ENCODE assay signal across 21 cellular contexts in the genomic region with DNA sequence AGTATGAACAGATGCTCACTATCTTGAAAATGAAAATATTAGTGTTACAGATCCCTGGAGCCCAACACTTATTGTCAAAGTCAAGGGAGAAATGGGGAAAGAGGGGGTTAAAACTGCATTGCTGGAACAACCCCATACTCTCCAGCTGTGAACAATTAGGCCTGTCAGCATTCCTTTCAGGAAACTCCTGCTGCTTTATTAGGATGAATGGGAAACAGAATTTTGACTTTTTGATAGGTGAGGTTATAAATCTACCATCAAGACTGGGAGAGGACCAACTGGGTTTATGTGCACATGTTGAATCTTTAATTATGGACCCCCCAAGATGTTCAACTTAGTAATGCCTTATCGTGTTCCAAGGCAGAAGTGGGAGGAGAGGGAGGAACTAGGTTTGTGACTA.
DNase-seq lines count a peak whose midpoint lies in the region; ATAC-seq and TF ChIP-seq lines count a peak whose summit lies in the region.
"Had no signal": no experiment of that assay in that cellular context is flagged by ENCODE, and none has a peak within 500 bp of the region (broad histone marks: within the 10 kb centered on the region; RNA-seq: fewer than 3 reads in every experiment).

No MANE protein-coding gene starts in this region.

- H3K27me3 ChIP-seq in PC-3 (ENCODE audit: low read length), result peaks cover 12% of the 10 kb centered on the region
- no peaks in the 10 kb centered on the region for H3K27me3 ChIP-seq in SK-N-SH (ENCODE audit: insufficient read depth)
- H3K27me3 ChIP-seq: SJSA1 had no signal

- ATAC-seq in PC-3, result peak; percentile 13; the same call in 1 of the 2 replicates
- no peak for ATAC-seq in HG02852 (IDR thresholded peaks at IDR 0.05; ENCODE audit: unreplicated experiment)
- ATAC-seq: A549, GM12878 had no signal

- no peaks in the 10 kb centered on the region for H3K9me3 Mint-ChIP-seq in nephron

- POLR2A ChIA-PET in PC-3 (lab: Charles Lee; ENCODE audit: unreplicated experiment) (no interaction called here), SK-N-SH (lab: Yijun Ruan, JAX) (no interaction called here)

- H3F3A ChIP-seq in PC-3 (ENCODE audit: low read length, unreplicated experiment) (no peaks in the 10 kb centered on the region), SK-N-SH (replicated peaks; ENCODE audit: insufficient read depth) (no peaks in the 10 kb centered on the region)

- peak; percentile 13 for DNase-seq in Daoy (ENCODE audit: low read depth)
- no peak for DNase-seq in PC-3
- peak; percentile 17 for DNase-seq in fibroblast of mammary gland (ENCODE audit: low read depth)
- no peak for DNase-seq in SK-N-SH
- DNase-seq in activated naive CD4-positive, alpha-beta T cell treated with Interleukin-2 at 50 U/mL for 16 hours, result no peak
- DNase-seq in SW480 (ENCODE audit: low spot score), result no peak
- DNase-seq: C1 segment of cervical spinal cord, DND-41, GDM1, H7, KG1, NCI-H1436, NCI-H2029, NCI-H2171, NCI-H446, PC-9 had no signal

- TF ChIP-seq EP300 in SK-N-SH (IDR thresholded peaks at IDR 0.05; ENCODE audit: borderline replicate concordance in 1 of 2, low read depth in 1 of 2, low read length in 1 of 2), result no peak

- H3K27ac Mint-ChIP-seq in nephron, result peak overlapping the region; percentile 72 to 77 (median 74)

- H3K9me3 ChIP-seq in PC-3 (ENCODE audit: low read length) (no peaks in the 10 kb centered on the region), SK-N-SH (no peaks in the 10 kb centered on the region)
- H3K9me3 ChIP-seq: A549, SJSA1 had no signal

- H3K9me2 ChIP-seq in PC-3 (replicated peaks; ENCODE audit: low read length) (no peaks in the 10 kb centered on the region), SK-N-SH (no peaks in the 10 kb centered on the region)

- H3K9ac ChIP-seq in PC-3 (ENCODE audit: low read length) (no peak overlapping the region), SK-N-SH (no peak overlapping the region)

- H3K27ac ChIP-seq in PC-3 (ENCODE audit: low read length) (no peak overlapping the region), SK-N-SH (ENCODE audit: low read depth in 2 of 2, low read length in 1 of 2) (no peak overlapping the region)
- H3K27ac ChIP-seq: A549, PC-9, SJSA1 had no signal

- peaks cover 33% of the 10 kb centered on the region for H3K4me1 Mint-ChIP-seq in nephron

- CTCF ChIA-PET in PC-3 (lab: Charles Lee) (no interaction called here), SK-N-SH (lab: Yijun Ruan, JAX) (no interaction called here)

- H3K4me3 ChIP-seq in PC-3 (ENCODE audit: low read length) (no peak overlapping the region), fibroblast of mammary gland (ENCODE audit: control insufficient read depth, low read depth, low read length) (no peak overlapping the region), SK-N-SH (ENCODE audit: low read depth in 2 of 2, low read length in 1 of 2) (no peak overlapping the region)
- H3K4me3 ChIP-seq: A549, GM12878, PC-9, SJSA1 had no signal

- H3K36me3 Mint-ChIP-seq in nephron (ENCODE audit: low read depth), result no peaks in the 10 kb centered on the region

- H4K20me1 ChIP-seq in PC-3 (ENCODE audit: low read length), result no peaks in the 10 kb centered on the region
- H4K20me1 ChIP-seq in SK-N-SH (ENCODE audit: insufficient read depth), result no peaks in the 10 kb centered on the region

- 4% methylated on average over 1 of the region's 1 CpG for WGBS in SK-N-SH (ENCODE audit: low lambda C conversion rate)

- H3K4me1 ChIP-seq in PC-3 (ENCODE audit: insufficient read depth, low read length) (no peaks in the 10 kb centered on the region), SK-N-SH (ENCODE audit: control insufficient read depth in 1 of 2, insufficient read depth in 2 of 2, low read depth in 1 of 2, low read length in 1 of 2) (no peaks in the 10 kb centered on the region; a peak in 2 of 4 replicates)
- H3K4me1 ChIP-seq: A549, SJSA1 had no signal

- H3K4me2 ChIP-seq in PC-3 (ENCODE audit: low read length) (no peak overlapping the region), SK-N-SH (no peak overlapping the region)
- H3K4me2 ChIP-seq: A549, PC-9 had no signal

- intact Hi-C loops in PC-3 (cut with micrococcal nuclease), result no loop called here

- no peak for TF ChIP-seq RAD21 in SK-N-SH (IDR thresholded peaks at IDR 0.05; ENCODE audit: low read length)

- H3K79me2 ChIP-seq in PC-3 (ENCODE audit: low read length) (no peaks in the 10 kb centered on the region), SK-N-SH (ENCODE audit: insufficient read depth) (no peaks in the 10 kb centered on the region)

- H3K36me3 ChIP-seq in PC-3 (ENCODE audit: low read depth, low read length) (no peaks in the 10 kb centered on the region), SK-N-SH (replicated peaks in 1 of 2; ENCODE audit: control insufficient read depth in 1 of 2, insufficient read depth in 2 of 2, low read length in 1 of 2) (no peaks in the 10 kb centered on the region)
- H3K36me3 ChIP-seq: SJSA1 had no signal

- no peak overlapping the region for H2AFZ ChIP-seq in PC-3 (ENCODE audit: low read length)
- no peak overlapping the region for H2AFZ ChIP-seq in SK-N-SH (ENCODE audit: low read depth)
- H2AFZ ChIP-seq: PC-9 had no signal

- no TSS peak for BruUV-seq in PC-3 (replicated peaks; lab: Mats Ljungman, UMichigan)

- H3K4me3 Mint-ChIP-seq in nephron, result no peak overlapping the region

- H3K27me3 Mint-ChIP-seq in nephron (ENCODE audit: low read depth), result no peaks in the 10 kb centered on the region

- TF ChIP-seq CTCF in PC-3 (conservative IDR thresholded peaks at IDR 0.05; ENCODE audit: low read depth, low read length) (no peak), fibroblast of mammary gland (conservative IDR thresholded peaks at IDR 0.05; ENCODE audit: control insufficient read depth, insufficient read depth, low read depth, low read length) (no peak), nephron (IDR thresholded peaks at IDR 0.05; ENCODE audit: unreplicated experiment in 3 of 3) (no peak), SK-N-SH (IDR thresholded peaks at IDR 0.05) (no peak)

TF ChIP-seq in SK-N-SH, 30 proteins besides CTCF, POLR2A, EP300 and RAD21 (continues in another document):
- no peak for TF ChIP-seq FOXJ3 (CRISPR knock-in tag; IDR thresholded peaks at IDR 0.05)
- TF ChIP-seq, protein P1, sequence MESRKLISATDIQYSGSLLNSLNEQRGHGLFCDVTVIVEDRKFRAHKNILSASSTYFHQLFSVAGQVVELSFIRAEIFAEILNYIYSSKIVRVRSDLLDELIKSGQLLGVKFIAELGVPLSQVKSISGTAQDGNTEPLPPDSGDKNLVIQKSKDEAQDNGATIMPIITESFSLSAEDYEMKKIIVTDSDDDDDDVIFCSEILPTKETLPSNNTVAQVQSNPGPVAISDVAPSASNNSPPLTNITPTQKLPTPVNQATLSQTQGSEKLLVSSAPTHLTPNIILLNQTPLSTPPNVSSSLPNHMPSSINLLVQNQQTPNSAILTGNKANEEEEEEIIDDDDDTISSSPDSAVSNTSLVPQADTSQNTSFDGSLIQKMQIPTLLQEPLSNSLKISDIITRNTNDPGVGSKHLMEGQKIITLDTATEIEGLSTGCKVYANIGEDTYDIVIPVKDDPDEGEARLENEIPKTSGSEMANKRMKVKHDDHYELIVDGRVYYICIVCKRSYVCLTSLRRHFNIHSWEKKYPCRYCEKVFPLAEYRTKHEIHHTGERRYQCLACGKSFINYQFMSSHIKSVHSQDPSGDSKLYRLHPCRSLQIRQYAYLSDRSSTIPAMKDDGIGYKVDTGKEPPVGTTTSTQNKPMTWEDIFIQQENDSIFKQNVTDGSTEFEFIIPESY (IDR thresholded peaks at IDR 0.05; ENCODE audit: borderline replicate concordance, low read depth), result no peak
- TF ChIP-seq, protein P2, sequence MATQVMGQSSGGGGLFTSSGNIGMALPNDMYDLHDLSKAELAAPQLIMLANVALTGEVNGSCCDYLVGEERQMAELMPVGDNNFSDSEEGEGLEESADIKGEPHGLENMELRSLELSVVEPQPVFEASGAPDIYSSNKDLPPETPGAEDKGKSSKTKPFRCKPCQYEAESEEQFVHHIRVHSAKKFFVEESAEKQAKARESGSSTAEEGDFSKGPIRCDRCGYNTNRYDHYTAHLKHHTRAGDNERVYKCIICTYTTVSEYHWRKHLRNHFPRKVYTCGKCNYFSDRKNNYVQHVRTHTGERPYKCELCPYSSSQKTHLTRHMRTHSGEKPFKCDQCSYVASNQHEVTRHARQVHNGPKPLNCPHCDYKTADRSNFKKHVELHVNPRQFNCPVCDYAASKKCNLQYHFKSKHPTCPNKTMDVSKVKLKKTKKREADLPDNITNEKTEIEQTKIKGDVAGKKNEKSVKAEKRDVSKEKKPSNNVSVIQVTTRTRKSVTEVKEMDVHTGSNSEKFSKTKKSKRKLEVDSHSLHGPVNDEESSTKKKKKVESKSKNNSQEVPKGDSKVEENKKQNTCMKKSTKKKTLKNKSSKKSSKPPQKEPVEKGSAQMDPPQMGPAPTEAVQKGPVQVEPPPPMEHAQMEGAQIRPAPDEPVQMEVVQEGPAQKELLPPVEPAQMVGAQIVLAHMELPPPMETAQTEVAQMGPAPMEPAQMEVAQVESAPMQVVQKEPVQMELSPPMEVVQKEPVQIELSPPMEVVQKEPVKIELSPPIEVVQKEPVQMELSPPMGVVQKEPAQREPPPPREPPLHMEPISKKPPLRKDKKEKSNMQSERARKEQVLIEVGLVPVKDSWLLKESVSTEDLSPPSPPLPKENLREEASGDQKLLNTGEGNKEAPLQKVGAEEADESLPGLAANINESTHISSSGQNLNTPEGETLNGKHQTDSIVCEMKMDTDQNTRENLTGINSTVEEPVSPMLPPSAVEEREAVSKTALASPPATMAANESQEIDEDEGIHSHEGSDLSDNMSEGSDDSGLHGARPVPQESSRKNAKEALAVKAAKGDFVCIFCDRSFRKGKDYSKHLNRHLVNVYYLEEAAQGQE (IDR thresholded peaks at IDR 0.05; ENCODE audit: low read depth, low read length), result no peak
- TF ChIP-seq, protein P3, sequence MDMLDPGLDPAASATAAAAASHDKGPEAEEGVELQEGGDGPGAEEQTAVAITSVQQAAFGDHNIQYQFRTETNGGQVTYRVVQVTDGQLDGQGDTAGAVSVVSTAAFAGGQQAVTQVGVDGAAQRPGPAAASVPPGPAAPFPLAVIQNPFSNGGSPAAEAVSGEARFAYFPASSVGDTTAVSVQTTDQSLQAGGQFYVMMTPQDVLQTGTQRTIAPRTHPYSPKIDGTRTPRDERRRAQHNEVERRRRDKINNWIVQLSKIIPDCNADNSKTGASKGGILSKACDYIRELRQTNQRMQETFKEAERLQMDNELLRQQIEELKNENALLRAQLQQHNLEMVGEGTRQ (IDR thresholded peaks at IDR 0.05; ENCODE audit: borderline replicate concordance, low read depth, low read length), result no peak
- no peak for TF ChIP-seq FOXM1 (IDR thresholded peaks at IDR 0.05; ENCODE audit: low read depth)
- TF ChIP-seq, protein P4, sequence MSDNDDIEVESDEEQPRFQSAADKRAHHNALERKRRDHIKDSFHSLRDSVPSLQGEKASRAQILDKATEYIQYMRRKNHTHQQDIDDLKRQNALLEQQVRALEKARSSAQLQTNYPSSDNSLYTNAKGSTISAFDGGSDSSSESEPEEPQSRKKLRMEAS (IDR thresholded peaks at IDR 0.05; ENCODE audit: low read depth), result no peak
- TF ChIP-seq ELF1 (IDR thresholded peaks at IDR 0.05), result no peak
- TF ChIP-seq EZH2phosphoT487 (IDR thresholded peaks at IDR 0.05; ENCODE audit: borderline replicate concordance, low read depth), result no peak
- TF ChIP-seq TCF12 (IDR thresholded peaks at IDR 0.05), result no peak
- TF ChIP-seq SMC3 (IDR thresholded peaks at IDR 0.05; ENCODE audit: low read depth, low read length), result no peak
- no peak for TF ChIP-seq RFX5 (IDR thresholded peaks at IDR 0.05; ENCODE audit: low read length)

Comparison
In these comparisons a context has a peak if more than half of its experiments do, and no peak if none do; other contexts are left out.
1. DNase-seq: peak in Daoy (single experiment) and fibroblast of mammary gland (single experiment); none in PC-3 (single experiment), SK-N-SH (single experiment), activated naive CD4-positive, alpha-beta T cell treated with Interleukin-2 at 50 U/mL for 16 hours (single experiment) and SW480 (single experiment).